Comparison of ENCODE assay signal across 1 cellular context in genomic region chr3:39631136-39631535, GRCh38.
TF ChIP-seq lines count a peak whose summit lies in the region.

No MANE protein-coding gene starts in this region.

TF ChIP-seq in K562, 482 proteins besides CTCF, POLR2A, EP300 and RAD21 (continued from another document):
- TF ChIP-seq CUX1 (CRISPR knock-in tag; IDR thresholded peaks at IDR 0.05) (no peak), TCF15 (CRISPR knock-in tag; IDR thresholded peaks at IDR 0.05) (no peak), CGGBP1 (CRISPR knock-in tag; IDR thresholded peaks at IDR 0.05) (no peak)
